In genomic region chr19:530133-531008, GRCh38 we compare ENCODE assay signal across 8 cellular contexts. TPM values are rescaled to one million over a fixed set of nuclear protein-coding genes. Genes with fewer than 3 reads are reported as not detected.
A peak's percentile ranks its signal among the peaks of the same experiment; 100 is the strongest.
DNase-seq lines count a peak whose midpoint lies in the region; ATAC-seq and TF ChIP-seq lines count a peak whose summit lies in the region.

No MANE protein-coding gene starts in this region.

- no peaks in the 10 kb centered on the region for H3K27me3 Mint-ChIP-seq in CD4-positive, alpha-beta T cell
- peaks cover 6% of the 10 kb centered on the region for H3K27me3 Mint-ChIP-seq in endodermal cell (ENCODE audit: insufficient read depth)

- H3K4me1 ChIP-seq in OCI-LY3 (ENCODE audit: low read length) (peaks cover 11% of the 10 kb centered on the region), endodermal cell (ENCODE audit: control insufficient read depth, insufficient read depth, low read length) (peaks cover 6% of the 10 kb centered on the region), neuron (ENCODE audit: insufficient read depth, low read length) (peaks cover 18% of the 10 kb centered on the region)

- H3K4me3 ChIP-seq in OCI-LY3 (ENCODE audit: low read length) (peak overlapping the region; percentile 86), endodermal cell (ENCODE audit: low read length) (peak overlapping the region; percentile 76), neuron (ENCODE audit: low read length) (peak overlapping the region; percentile 66)

- CTCF ChIA-PET in CD4-positive, alpha-beta T cell (lab: Charles Lee), result interaction anchor here (1.3 to 4.2 kb wide), 4 partner anchors 11 to 24 kb away, joined by 3 to 58 read pairs (median 10); partner anchors contain the start of gene TPGS1

- peaks cover 8% of the 10 kb centered on the region for H3K36me3 Mint-ChIP-seq in CD4-positive, alpha-beta T cell (ENCODE audit: low read depth)
- H3K36me3 Mint-ChIP-seq in endodermal cell (ENCODE audit: low read depth), result peaks cover 2% of the 10 kb centered on the region

- H3K27me3 ChIP-seq in CD4-positive, alpha-beta T cell (ENCODE audit: control insufficient read depth, insufficient read depth, low read length), result no peaks in the 10 kb centered on the region
- H3K27me3 ChIP-seq in OCI-LY3 (ENCODE audit: low read depth, low read length) (peaks cover 7% of the 10 kb centered on the region), endodermal cell (ENCODE audit: control insufficient read depth, insufficient read depth, low read length, poor library complexity, severe bottlenecking) (no peaks in the 10 kb centered on the region), neuron (ENCODE audit: insufficient read depth, low read length) (no peaks in the 10 kb centered on the region)

- peaks cover 12% of the 10 kb centered on the region for H3K4me1 Mint-ChIP-seq in CD4-positive, alpha-beta T cell (ENCODE audit: low read depth)
- H3K4me1 Mint-ChIP-seq in endodermal cell, result peaks cover 2% of the 10 kb centered on the region

- H3K79me2 ChIP-seq in OCI-LY3 (ENCODE audit: low read length), result peaks cover 36% of the 10 kb centered on the region

- peak overlapping the region; percentile 73 for H3K9ac ChIP-seq in OCI-LY3 (ENCODE audit: low read length)
- no peak overlapping the region for H3K9ac ChIP-seq in endodermal cell (ENCODE audit: extremely low read depth, low read length, poor library complexity, severe bottlenecking)

- peak overlapping the region; percentile 75 for H3K27ac ChIP-seq in CD4-positive, alpha-beta T cell (ENCODE audit: low read depth, low read length)
- H3K27ac ChIP-seq in OCI-LY3 (ENCODE audit: low read length), result no peak overlapping the region
- H3K27ac ChIP-seq in endodermal cell (ENCODE audit: low read depth, low read length), result peak overlapping the region; percentile 84

- H3K9me3 Mint-ChIP-seq in CD4-positive, alpha-beta T cell, result no peaks in the 10 kb centered on the region
- H3K9me3 Mint-ChIP-seq in endodermal cell, result no peaks in the 10 kb centered on the region

- no peak for DNase-seq in CD4-positive, alpha-beta T cell
- DNase-seq in endodermal cell (no peak), midbrain (lab: John Stamatoyannopoulos, UW) (no peak), UCSD-AML1 (lab: John Stamatoyannopoulos, UW; ENCODE audit: unreplicated experiment) (no peak)

- WGBS in endodermal cell (ENCODE audit: insufficient coverage in 1 of 2, insufficient read length in 1 of 2), 2 experiments, result 75 to 91% methylated on average over 22 to 38 of the region's 38 CpGs

- H2AFZ ChIP-seq in OCI-LY3 (ENCODE audit: low read depth, low read length) (peak overlapping the region; percentile 75; the same call in 1 of the 2 replicates), neuron (ENCODE audit: low read depth, low read length) (peak overlapping the region; percentile 77)

- TF ChIP-seq CTCF in CD4-positive, alpha-beta T cell (IDR thresholded peaks at IDR 0.05), result no peak
- TF ChIP-seq CTCF in OCI-LY3 (IDR thresholded peaks at IDR 0.05; ENCODE audit: low read depth, low read length), result no peak
- TF ChIP-seq CTCF in endodermal cell (conservative IDR thresholded peaks at IDR 0.05), result no peak

- peaks cover 20% of the 10 kb centered on the region for H4K20me1 ChIP-seq in OCI-LY3 (ENCODE audit: insufficient read depth, low read length)

- H3K9me3 ChIP-seq in CD4-positive, alpha-beta T cell (ENCODE audit: control insufficient read depth, low read length), result no peaks in the 10 kb centered on the region
- H3K9me3 ChIP-seq in OCI-LY3 (ENCODE audit: insufficient read depth, low read length), result no peaks in the 10 kb centered on the region
- no peaks in the 10 kb centered on the region for H3K9me3 ChIP-seq in endodermal cell (ENCODE audit: control insufficient read depth, low read length)
- H3K9me3 ChIP-seq in neuron (ENCODE audit: low read length), result no peaks in the 10 kb centered on the region

- ATAC-seq in CD4-positive, alpha-beta T cell (ENCODE audit: poor library complexity), result no peak
- no peak for ATAC-seq in GM21367 (IDR thresholded peaks at IDR 0.05; ENCODE audit: unreplicated experiment)
- ATAC-seq in HG03196 (IDR thresholded peaks at IDR 0.05; ENCODE audit: unreplicated experiment), result no peak

- POLR2A ChIA-PET in CD4-positive, alpha-beta T cell (lab: Charles Lee), result interaction anchor here (0.7 to 6.0 kb wide), 4 partner anchors 9 to 130 kb away, joined by 3 to 75 read pairs (median 6); no protein-coding TSS in a partner anchor

- H3K36me3 ChIP-seq in OCI-LY3 (replicated peaks; ENCODE audit: low read depth, low read length), result no peaks in the 10 kb centered on the region
- H3K36me3 ChIP-seq in endodermal cell (ENCODE audit: control insufficient read depth, insufficient read depth, low read length), result peaks cover 7% of the 10 kb centered on the region
- peaks cover 8% of the 10 kb centered on the region for H3K36me3 ChIP-seq in neuron (ENCODE audit: insufficient read depth, low read length)

- H3K4me2 ChIP-seq in OCI-LY3 (ENCODE audit: low read length), result peak overlapping the region; percentile 72

- H3K27ac Mint-ChIP-seq in CD4-positive, alpha-beta T cell, result peak overlapping the region; percentile 61
- no peak overlapping the region for H3K27ac Mint-ChIP-seq in endodermal cell

- intact Hi-C loops in CD4-positive, alpha-beta T cell (cut with DNase I, micrococcal nuclease), result loop anchor here (1.0 to 2.0 kb wide), 6 partner anchors 11 to 132 kb away; partner anchors contain the start of genes BSG (in 1 of the 2), RNF126 (in 1 of the 2) and TPGS1 (in 1 of the 2)

- H3K4me3 Mint-ChIP-seq in CD4-positive, alpha-beta T cell, result peak overlapping the region; percentile 87
- peak overlapping the region; percentile 70 for H3K4me3 Mint-ChIP-seq in endodermal cell

RNA-seq across cellular contexts. Expression of gene CDC34, which starts 1.2 kb away (rescaled TPM):
- 10 to 100 TPM; 38.5 to 43.4 TPM for total RNA-seq in CD4-positive, alpha-beta T cell
- 100 to 1,000 TPM; 128 to 138 TPM for total RNA-seq in endodermal cell
- polyA plus RNA-seq in endodermal cell (2013, experiment 1 of 2), result 116 TPM
- polyA plus RNA-seq in endodermal cell (2013, experiment 2 of 2), result 123 TPM

RNA-seq across cellular contexts. Expression of gene GZMM, which starts 13.5 kb away (rescaled TPM):
- total RNA-seq in CD4-positive, alpha-beta T cell, result 10 to 100 TPM; 41.6 to 46.3 TPM
- under 1 TPM in 1 of 2 donors, not detected in 1; 0.51 TPM for total RNA-seq in endodermal cell
- polyA plus RNA-seq in endodermal cell (2013, experiment 1 of 2), result not detected
- polyA plus RNA-seq in endodermal cell (2013, experiment 2 of 2), result not detected

RNA-seq across cellular contexts. Expression of gene TPGS1, which starts 23.1 kb away (rescaled TPM):
- 10 to 100 TPM; 17.2 to 18.2 TPM for total RNA-seq in CD4-positive, alpha-beta T cell
- total RNA-seq in endodermal cell, result 10 to 100 TPM; 11.7 to 13.0 TPM
- 12.3 TPM for polyA plus RNA-seq in endodermal cell (2013, experiment 1 of 2)
- 13.8 TPM for polyA plus RNA-seq in endodermal cell (2013, experiment 2 of 2)

RNA-seq across cellular contexts. Expression of gene MADCAM1, which starts 34.1 kb away (rescaled TPM):
- total RNA-seq in CD4-positive, alpha-beta T cell, result under 1 TPM; 0.20 to 0.91 TPM
- 1 to 10 TPM in 1 of 2 donors, under 1 TPM in 1; 0.46 to 1.5 TPM for total RNA-seq in endodermal cell
- 0.85 TPM for polyA plus RNA-seq in endodermal cell (2013, experiment 1 of 2)
- polyA plus RNA-seq in endodermal cell (2013, experiment 2 of 2), result 0.54 TPM

RNA-seq across cellular contexts. Expression of gene BSG, which starts 42.0 kb away (rescaled TPM):
- total RNA-seq in CD4-positive, alpha-beta T cell, result 10 to 100 TPM; 68.7 to 71.6 TPM
- 100 to 1,000 TPM; 808 to 833 TPM for total RNA-seq in endodermal cell
- 629 TPM for polyA plus RNA-seq in endodermal cell (2013, experiment 1 of 2)
- polyA plus RNA-seq in endodermal cell (2013, experiment 2 of 2), result 588 TPM

Comparison
In these comparisons a context has a peak if more than half of its experiments do, and no peak if none do; other contexts are left out.
1. RNA of gene GZMM, which starts 13.5 kb away (total RNA-seq): 41.6 to 46.3 TPM in CD4-positive, alpha-beta T cell; 0.51 TPM in endodermal cell; every median in the first group is over 10 times any median in the second.
2. Peak in every context shown above with its lines, with median percentiles within 50 percentile points of each other: H3K4me3 ChIP-seq.